Comparison of ENCODE assay signal across 7 cellular contexts in genomic region chr19:52188822-52189744, GRCh38. TPM values are rescaled to one million over a fixed set of nuclear protein-coding genes. Genes with fewer than 3 reads are reported as not detected.
A peak's percentile ranks its signal among the peaks of the same experiment; 100 is the strongest.
DNase-seq lines count a peak whose midpoint lies in the region; TF ChIP-seq lines count a peak whose summit lies in the region.

No MANE protein-coding gene starts in this region.

- peaks cover 7% of the 10 kb centered on the region; the same call in 1 of the 2 replicates for H3K36me3 ChIP-seq in PC-9 (ENCODE audit: low read depth)
- peaks cover 0 to 15% (median 12%) of the 10 kb centered on the region in 3 donors for H3K36me3 ChIP-seq in tibial artery

- peaks cover 46% of the 10 kb centered on the region for H3K79me2 ChIP-seq in PC-9 (ENCODE audit: low read depth)

- BruUV-seq in PC-9 (replicated peaks; lab: Mats Ljungman, UMichigan): TSS peak; percentile 86

- peak overlapping the region; percentile 77 for H3K4me2 ChIP-seq in PC-9

- no peaks in the 10 kb centered on the region for H3K9me2 ChIP-seq in PC-9 (ENCODE audit: insufficient read depth)

- DNase-seq in HEK293T (ENCODE audit: extremely low spot score) (no peak), PC-9 (no peak), cerebellum (ENCODE audit: low spot score) (peak; percentile 22), medulla oblongata (ENCODE audit: extremely low spot score) (peak; percentile 38), tibial artery (peak in 1 of 2 donors; percentile 24), HT-29 (ENCODE audit: low spot score) (no peak)

- H3K9me3 ChIP-seq in PC-9 (ENCODE audit: insufficient read depth, low read depth) (no peaks in the 10 kb centered on the region), tibial artery (no peaks in the 10 kb centered on the region)

- peaks cover 28% of the 10 kb centered on the region for H4K20me1 ChIP-seq in PC-9 (ENCODE audit: insufficient read depth)

- peak overlapping the region; percentile 45 for H3K4me3 ChIP-seq in GM12875 (ENCODE audit: low read depth, low read length)
- peak overlapping the region; percentile 56 for H3K4me3 ChIP-seq in PC-9
- H3K4me3 ChIP-seq in tibial artery: peak overlapping the region; percentile 49 to 51

- H3F3A ChIP-seq in PC-9 (ENCODE audit: insufficient read depth, low read depth): peaks cover 4% of the 10 kb centered on the region; the same call in 1 of the 2 replicates

- peak overlapping the region; percentile 80 for H2AFZ ChIP-seq in PC-9

- H3K27ac ChIP-seq in PC-9: peak overlapping the region; percentile 16
- peak overlapping the region; percentile 86 to 95 for H3K27ac ChIP-seq in tibial artery

- intact Hi-C loops in PC-9 (cut with micrococcal nuclease; ENCODE audit: unreplicated experiment) (loop anchor here (1.0 kb wide), 3 partner anchors 18 to 262 kb away; partner anchors contain the start of genes ZNF613, ZNF616 and ZNF836), tibial artery (cut with DNase I; ENCODE audit: low total_unique reads) (loop anchor here (2.0 kb wide), 1 partner anchor 50 kb away; the partner anchor contains the start of gene ZNF616)

- H3K27me3 ChIP-seq in PC-9 (ENCODE audit: insufficient read depth, low read depth): no peaks in the 10 kb centered on the region
- no peaks in the 10 kb centered on the region for H3K27me3 ChIP-seq in tibial artery

- POLR2A ChIA-PET in HEK293T (lab: Yijun Ruan, JAX) (interaction anchor here (0.6 to 1.9 kb wide), 15 partner anchors 10 to 501 kb away, joined by 3 to 8 read pairs (median 5); partner anchors contain the start of genes ZNF615 and ZNF836), PC-9 (lab: Charles Lee; ENCODE audit: unreplicated experiment) (interaction anchor here (0.5 to 1.0 kb wide), 24 partner anchors 9 to 1856 kb away, joined by 3 to 51 read pairs (median 5); partner anchors contain the start of genes ZNF614, ZNF616 and ZNF836)

- CTCF ChIA-PET in HEK293T (lab: Yijun Ruan, JAX) (interaction anchor here (1.0 to 1.1 kb wide), 2 partner anchors 48 to 49 kb away, joined by 4 to 5 read pairs; partner anchors contain the start of gene ZNF616), PC-9 (lab: Charles Lee) (interaction anchor here (0.6 to 1.0 kb wide), 3 partner anchors 9 to 713 kb away, joined by 3 to 6 read pairs (median 4); no protein-coding TSS in a partner anchor)

- TF ChIP-seq CTCF in GM12875 (IDR thresholded peaks at IDR 0.05; ENCODE audit: borderline replicate concordance, insufficient read depth, low read depth, low read length) (no peak), PC-9 (conservative IDR thresholded peaks at IDR 0.05) (no peak), tibial artery (IDR thresholded peaks at IDR 0.05) (peak in 1 of 2 experiments; percentile 36)

- H3K4me1 ChIP-seq in PC-9 (replicated peaks; ENCODE audit: insufficient read depth): peaks cover 17% of the 10 kb centered on the region
- peaks cover 0 to 46% (median 34%) of the 10 kb centered on the region in 4 donors for H3K4me1 ChIP-seq in tibial artery

TF ChIP-seq in HEK293T, 16 proteins besides CTCF, POLR2A, EP300 and RAD21:
- no peak for TF ChIP-seq SP1 (IDR thresholded peaks at IDR 0.05)
- TF ChIP-seq TARDBP (IDR thresholded peaks at IDR 0.05): no peak
- peak; percentile 87 for TF ChIP-seq ZNF384 (IDR thresholded peaks at IDR 0.05)
- TF ChIP-seq FOXK2 (IDR thresholded peaks at IDR 0.05): no peak

RNA-seq across cellular contexts. Expression of gene PPP2R1A, which starts 0.8 kb away (rescaled TPM):
- total RNA-seq in PC-9 (2021) (316 and 324 TPM in 2 replicates), cerebellum (127 TPM)
- 430 and 450 TPM in 2 replicates for total RNA-seq in HT-29 (2014; rRNA removed; shearing (Covaris generic))

RNA-seq across cellular contexts. Expression of gene ZNF836, which starts 17.7 kb away (rescaled TPM):
- total RNA-seq in PC-9 (2021): 12.2 and 14.3 TPM in 2 replicates
- total RNA-seq in cerebellum: 29.0 TPM
- total RNA-seq in HT-29 (2014; rRNA removed; shearing (Covaris generic)): 0.10 and 1.6 TPM in 2 replicates

RNA-seq across cellular contexts. Expression of gene ZNF616, which starts 49.3 kb away (rescaled TPM):
- total RNA-seq in PC-9 (2021) (9.9 and 12.6 TPM in 2 replicates), cerebellum (27.1 TPM)
- total RNA-seq in HT-29 (2014; rRNA removed; shearing (Covaris generic)): 0.50 and 0.81 TPM in 2 replicates

Comparison
In these comparisons a context has a peak if more than half of its experiments do, and no peak if none do; other contexts are left out.
1. DNase-seq: peak in cerebellum (single experiment) and medulla oblongata (single experiment); none in HEK293T (single experiment), PC-9 (0 of 2) and HT-29 (single experiment).
2. Peak in every context shown above with its lines, with median percentiles within 50 percentile points of each other: H3K4me3 ChIP-seq.